Comparison of ENCODE assay signal across 19 cellular contexts in the genomic region with DNA sequence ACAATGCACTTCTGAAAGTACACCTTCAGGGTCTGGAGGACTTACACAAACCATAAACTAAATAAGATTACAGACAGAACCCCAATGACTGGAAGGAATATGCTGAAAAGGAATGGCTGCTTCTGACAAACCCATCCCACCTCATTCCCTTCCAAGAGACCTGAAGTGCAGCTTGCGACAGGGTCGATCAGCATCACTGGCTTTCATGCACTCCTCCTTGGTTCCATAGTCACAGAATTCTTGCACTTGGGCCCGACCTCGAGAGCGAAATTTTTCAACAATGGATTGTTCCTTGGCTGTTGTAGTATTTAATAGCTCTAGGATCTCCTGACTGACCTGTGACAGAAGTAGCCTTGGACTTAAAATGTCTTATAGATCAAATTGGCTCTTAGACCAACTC. TPM values are rescaled to one million over a fixed set of nuclear protein-coding genes. Genes with fewer than 3 reads are reported as not detected.
A peak's percentile ranks its signal among the peaks of the same experiment; 100 is the strongest.
DNase-seq lines count a peak whose midpoint lies in the region; ATAC-seq and TF ChIP-seq lines count a peak whose summit lies in the region.
"Had no signal": no experiment of that assay in that cellular context is flagged by ENCODE, and none has a peak within 500 bp of the region (broad histone marks: within the 10 kb centered on the region; RNA-seq: fewer than 3 reads in every experiment).

No MANE protein-coding gene starts in this region.

- peaks cover 66% of the 10 kb centered on the region for H3K36me3 Mint-ChIP-seq in activated CD8-positive, alpha-beta T cell treated with anti-CD3 and anti-CD28 coated beads, Interleukin-2, amount 10 ng/mL, durations not matched to agents 7 days and 5 days (ENCODE audit: low read depth)
- peaks cover 48% of the 10 kb centered on the region for H3K36me3 Mint-ChIP-seq in activated CD8-positive, alpha-beta T cell treated with anti-CD3 and anti-CD28 coated beads for 36 hours (ENCODE audit: low read depth)
- H3K36me3 Mint-ChIP-seq in GM23338 (ENCODE audit: low read depth) = peaks cover 86% of the 10 kb centered on the region
- H3K36me3 Mint-ChIP-seq in naive thymus-derived CD4-positive, alpha-beta T cell = peaks cover under 1 to 29% (median 16%) of the 10 kb centered on the region in 5 donors

- no peaks in the 10 kb centered on the region for H3K27me3 ChIP-seq in GM23338 (ENCODE audit: insufficient read depth)
- H3K27me3 ChIP-seq in naive thymus-derived CD4-positive, alpha-beta T cell (ENCODE audit: control insufficient read depth in 2 of 2, insufficient read depth in 2 of 2, low read length in 2 of 2) = no peaks in the 10 kb centered on the region

- no peaks in the 10 kb centered on the region for H4K20me1 ChIP-seq in GM23338 (replicated peaks; ENCODE audit: insufficient read depth)

- peaks cover 37% of the 10 kb centered on the region for H3K4me1 Mint-ChIP-seq in activated CD8-positive, alpha-beta T cell treated with anti-CD3 and anti-CD28 coated beads, Interleukin-2, amount 10 ng/mL, durations not matched to agents 7 days and 5 days (ENCODE audit: low read depth)
- peaks cover 32% of the 10 kb centered on the region for H3K4me1 Mint-ChIP-seq in activated CD8-positive, alpha-beta T cell treated with anti-CD3 and anti-CD28 coated beads for 36 hours (ENCODE audit: low read depth)
- peaks cover 35% of the 10 kb centered on the region for H3K4me1 Mint-ChIP-seq in GM23338
- H3K4me1 Mint-ChIP-seq in naive thymus-derived CD4-positive, alpha-beta T cell = peaks cover 27 to 50% (median 39%) of the 10 kb centered on the region in 7 donors

- CTCF ChIA-PET in activated CD8-positive, alpha-beta T cell treated with anti-CD3 and anti-CD28 coated beads, Interleukin-2, amount 10 ng/mL, durations not matched to agents 7 days and 5 days (lab: Charles Lee) = interaction anchor here (1.4 to 6.3 kb wide), 3 partner anchors 9 to 55 kb away, joined by 4 to 104 read pairs (median 57); partner anchors contain the start of genes METTL3, RAB2B and TOX4
- CTCF ChIA-PET in activated CD8-positive, alpha-beta T cell treated with anti-CD3 and anti-CD28 coated beads for 36 hours (lab: Charles Lee) = interaction anchor here (1.2 kb wide), 1 partner anchor 25 kb away, joined by 4 read pairs; the partner anchor contains the start of genes RAB2B and TOX4
- CTCF ChIA-PET in naive thymus-derived CD4-positive, alpha-beta T cell (lab: Charles Lee) = interaction anchor here (0.7 to 1.4 kb wide), 4 partner anchors 8 to 45 kb away, joined by 3 to 7 read pairs (median 3); partner anchors contain the start of genes CHD8 and METTL3

- H3K4me1 ChIP-seq in GM23338 (ENCODE audit: insufficient read depth) = peaks cover 19% of the 10 kb centered on the region
- H3K4me1 ChIP-seq in naive thymus-derived CD4-positive, alpha-beta T cell (ENCODE audit: control insufficient read depth in 2 of 2, insufficient read depth in 2 of 2, low read length in 2 of 2) = peaks cover 4 to 13% of the 10 kb centered on the region in 2 donors

- peaks cover 53% of the 10 kb centered on the region for H3K36me3 ChIP-seq in GM23338 (ENCODE audit: insufficient read depth)
- H3K36me3 ChIP-seq in naive thymus-derived CD4-positive, alpha-beta T cell (ENCODE audit: control insufficient read depth in 2 of 3, insufficient read depth in 3 of 3, low read length in 3 of 3) = peaks cover 8 to 63% (median 12%) of the 10 kb centered on the region in 3 experiments

- no peaks in the 10 kb centered on the region for H3K27me3 Mint-ChIP-seq in activated CD8-positive, alpha-beta T cell treated with anti-CD3 and anti-CD28 coated beads, Interleukin-2, amount 10 ng/mL, durations not matched to agents 7 days and 5 days (ENCODE audit: low read depth)
- H3K27me3 Mint-ChIP-seq in activated CD8-positive, alpha-beta T cell treated with anti-CD3 and anti-CD28 coated beads for 36 hours = no peaks in the 10 kb centered on the region
- peaks cover 5% of the 10 kb centered on the region for H3K27me3 Mint-ChIP-seq in GM23338 (ENCODE audit: insufficient read depth, low read depth, poor library complexity)
- H3K27me3 Mint-ChIP-seq in naive thymus-derived CD4-positive, alpha-beta T cell = no peaks in the 10 kb centered on the region

- no peak overlapping the region for H3K4me2 ChIP-seq in GM23338

- H3K27ac ChIP-seq in GM23338 (ENCODE audit: low read depth) = peak overlapping the region; percentile 29
- H3K27ac ChIP-seq in naive thymus-derived CD4-positive, alpha-beta T cell (ENCODE audit: low read depth, low read length) = no peak overlapping the region
- H3K27ac ChIP-seq: C4-2B had no signal

- POLR2A ChIA-PET in activated CD8-positive, alpha-beta T cell treated with anti-CD3 and anti-CD28 coated beads, Interleukin-2, amount 10 ng/mL, durations not matched to agents 7 days and 5 days (lab: Charles Lee) = interaction anchor here (0.7 to 1.4 kb wide), 4 partner anchors 8 to 1417 kb away, joined by 3 to 4 read pairs (median 3); partner anchors contain the start of genes RAB2B and TOX4
- POLR2A ChIA-PET in activated CD8-positive, alpha-beta T cell treated with anti-CD3 and anti-CD28 coated beads for 36 hours (lab: Charles Lee) = interaction anchor here (0.9 to 3.1 kb wide), 5 partner anchors 10 to 25 kb away, joined by 3 to 12 read pairs (median 3); partner anchors contain the start of genes METTL3 and SALL2
- POLR2A ChIA-PET in naive thymus-derived CD4-positive, alpha-beta T cell (lab: Charles Lee) = interaction anchor here (0.6 to 3.4 kb wide), 6 partner anchors 10 to 431 kb away, joined by 3 to 15 read pairs (median 3); partner anchors contain the start of genes CHD8, METTL3 and SALL2

- no peak for ATAC-seq in activated CD8-positive, alpha-beta T cell treated with anti-CD3 and anti-CD28 coated beads, Interleukin-2, amount 10 ng/mL, durations not matched to agents 7 days and 5 days
- no peak for ATAC-seq in activated CD8-positive, alpha-beta T cell treated with anti-CD3 and anti-CD28 coated beads for 36 hours
- ATAC-seq in GM23338 = no peak
- ATAC-seq in naive thymus-derived CD4-positive, alpha-beta T cell = no peak
- ATAC-seq in HG03378 (IDR thresholded peaks at IDR 0.05; ENCODE audit: unreplicated experiment) = no peak

- peaks cover 42% of the 10 kb centered on the region for H3K79me2 ChIP-seq in GM23338 (replicated peaks; ENCODE audit: insufficient read depth)

- H3K27ac Mint-ChIP-seq in activated CD8-positive, alpha-beta T cell treated with anti-CD3 and anti-CD28 coated beads, Interleukin-2, amount 10 ng/mL, durations not matched to agents 7 days and 5 days = peak overlapping the region; percentile 33
- no peak overlapping the region for H3K27ac Mint-ChIP-seq in activated CD8-positive, alpha-beta T cell treated with anti-CD3 and anti-CD28 coated beads for 36 hours
- no peak overlapping the region for H3K27ac Mint-ChIP-seq in GM23338
- peak overlapping the region in 6 of 9 donors; percentile 17 to 84 (median 42) for H3K27ac Mint-ChIP-seq in naive thymus-derived CD4-positive, alpha-beta T cell

- H3K4me3 ChIP-seq in GM23338 = no peak overlapping the region
- no peak overlapping the region for H3K4me3 ChIP-seq in naive thymus-derived CD4-positive, alpha-beta T cell (ENCODE audit: low read length)

- intact Hi-C loops in activated CD8-positive, alpha-beta T cell treated with anti-CD3 and anti-CD28 coated beads for 36 hours (cut with micrococcal nuclease) = no loop called here
- intact Hi-C loops in naive thymus-derived CD4-positive, alpha-beta T cell (cut with micrococcal nuclease) = no loop called here
- intact Hi-C loops in cardiac septum (cut with DNase I) = loop anchor here (5.0 kb wide), 1 partner anchor 56 kb away; no protein-coding TSS in a partner anchor

- peaks cover 24% of the 10 kb centered on the region; the same call in 1 of the 2 replicates for H3F3A ChIP-seq in GM23338 (replicated peaks; ENCODE audit: low read depth)

- H3K9me3 Mint-ChIP-seq in activated CD8-positive, alpha-beta T cell treated with anti-CD3 and anti-CD28 coated beads, Interleukin-2, amount 10 ng/mL, durations not matched to agents 7 days and 5 days (ENCODE audit: insufficient read depth) = no peaks in the 10 kb centered on the region
- no peaks in the 10 kb centered on the region for H3K9me3 Mint-ChIP-seq in activated CD8-positive, alpha-beta T cell treated with anti-CD3 and anti-CD28 coated beads for 36 hours
- H3K9me3 Mint-ChIP-seq in GM23338 = no peaks in the 10 kb centered on the region
- no peaks in the 10 kb centered on the region for H3K9me3 Mint-ChIP-seq in naive thymus-derived CD4-positive, alpha-beta T cell

- TF ChIP-seq CTCF in activated CD8-positive, alpha-beta T cell treated with anti-CD3 and anti-CD28 coated beads for 36 hours (IDR thresholded peaks at IDR 0.05) = no peak
- no peak for TF ChIP-seq CTCF in GM23338 (conservative IDR thresholded peaks at IDR 0.05; ENCODE audit: low read depth in 2 of 2)

- no peak overlapping the region for H3K4me3 Mint-ChIP-seq in activated CD8-positive, alpha-beta T cell treated with anti-CD3 and anti-CD28 coated beads, Interleukin-2, amount 10 ng/mL, durations not matched to agents 7 days and 5 days
- no peak overlapping the region for H3K4me3 Mint-ChIP-seq in activated CD8-positive, alpha-beta T cell treated with anti-CD3 and anti-CD28 coated beads for 36 hours
- H3K4me3 Mint-ChIP-seq in GM23338 = no peak overlapping the region
- H3K4me3 Mint-ChIP-seq in naive thymus-derived CD4-positive, alpha-beta T cell = no peak overlapping the region

- H3K9me2 ChIP-seq in GM23338 (ENCODE audit: insufficient read depth) = no peaks in the 10 kb centered on the region

- H2AFZ ChIP-seq in GM23338 = no peak overlapping the region

- DNase-seq in activated CD8-positive, alpha-beta T cell treated with anti-CD3 and anti-CD28 coated beads, Interleukin-2, amount 10 ng/mL, durations not matched to agents 7 days and 5 days = no peak
- no peak for DNase-seq in activated CD8-positive, alpha-beta T cell treated with anti-CD3 and anti-CD28 coated beads for 36 hours
- no peak for DNase-seq in GM23338 (ENCODE audit: low spot score)
- no peak for DNase-seq in naive thymus-derived CD4-positive, alpha-beta T cell
- DNase-seq in cardiac septum (ENCODE audit: low spot score) = no peak
- DNase-seq: DMS53, GDM1, GOT3, HCEC 1CT, KG1, NCI-H1092, NCI-H1436, NCI-H187 treated with DMSO at 0.1 percent for 48 hours, NCI-H2107, NCI-H446 treated with DMSO at 0.1 percent for 48 hours, NCI-H526 treated with DMSO at 0.1 percent for 48 hours, OCI-M1 had no signal

- H3K9me3 ChIP-seq in naive thymus-derived CD4-positive, alpha-beta T cell (ENCODE audit: control insufficient read depth in 2 of 3, low read length in 3 of 3) = no peaks in the 10 kb centered on the region

RNA-seq across cellular contexts. Expression of gene METTL3, which starts 9.6 kb away (rescaled TPM):
- 10 to 100 TPM; 68.3 to 70.8 TPM for total RNA-seq in activated CD8-positive, alpha-beta T cell treated with anti-CD3 and anti-CD28 coated beads, Interleukin-2, amount 10 ng/mL, durations not matched to agents 7 days and 5 days
- 10 to 100 TPM; 66.7 to 70.8 TPM for total RNA-seq in activated CD8-positive, alpha-beta T cell treated with anti-CD3 and anti-CD28 coated beads for 36 hours
- 125 and 140 TPM in 2 replicates for total RNA-seq in GM23338 (2014; rRNA removed; shearing (Covaris generic))
- polyA plus RNA-seq in GM23338 (2016; fragmentation: Nextera tagmentation; extraction: Ambion mirVana) = 87.0 and 100 TPM in 2 replicates
- total RNA-seq in naive thymus-derived CD4-positive, alpha-beta T cell = 100 to 1,000 TPM in 2 of 5 experiments, 10 to 100 TPM in 3; 43.6 to 108 (median 75.3) TPM
- polyA plus RNA-seq in naive thymus-derived CD4-positive, alpha-beta T cell = 10 to 100 TPM; 17.6 to 26.3 TPM
- total RNA-seq in cardiac septum = 28.1 TPM

RNA-seq across cellular contexts. Expression of gene TOX4, which starts 24.6 kb away (rescaled TPM):
- total RNA-seq in activated CD8-positive, alpha-beta T cell treated with anti-CD3 and anti-CD28 coated beads, Interleukin-2, amount 10 ng/mL, durations not matched to agents 7 days and 5 days = 10 to 100 TPM; 66.2 to 71.1 TPM
- total RNA-seq in activated CD8-positive, alpha-beta T cell treated with anti-CD3 and anti-CD28 coated beads for 36 hours = 10 to 100 TPM; 65.2 to 65.8 TPM
- total RNA-seq in GM23338 (2014; rRNA removed; shearing (Covaris generic)) = 37.2 and 45.6 TPM in 2 replicates
- polyA plus RNA-seq in GM23338 (2016; fragmentation: Nextera tagmentation; extraction: Ambion mirVana) = 67.1 and 72.8 TPM in 2 replicates
- 100 to 1,000 TPM in 1 of 5 experiments, 10 to 100 TPM in 4; 78.5 to 116 (median 86.5) TPM for total RNA-seq in naive thymus-derived CD4-positive, alpha-beta T cell
- polyA plus RNA-seq in naive thymus-derived CD4-positive, alpha-beta T cell = 10 to 100 TPM; 70.5 to 98.3 TPM
- 75.2 TPM for total RNA-seq in cardiac septum

RNA-seq across cellular contexts. Expression of gene SALL2, which starts 24.6 kb away (rescaled TPM):
- 1 to 10 TPM; 1.9 to 2.0 TPM for total RNA-seq in activated CD8-positive, alpha-beta T cell treated with anti-CD3 and anti-CD28 coated beads, Interleukin-2, amount 10 ng/mL, durations not matched to agents 7 days and 5 days
- 1 to 10 TPM; 2.9 to 3.5 TPM for total RNA-seq in activated CD8-positive, alpha-beta T cell treated with anti-CD3 and anti-CD28 coated beads for 36 hours
- total RNA-seq in GM23338 (2014; rRNA removed; shearing (Covaris generic)) = 256 and 281 TPM in 2 replicates
- polyA plus RNA-seq in GM23338 (2016; fragmentation: Nextera tagmentation; extraction: Ambion mirVana) = 121 TPM in 2 replicates
- 1 to 10 TPM; 2.3 to 8.3 (median 3.9) TPM for total RNA-seq in naive thymus-derived CD4-positive, alpha-beta T cell
- 1 to 10 TPM; 4.2 to 5.9 TPM for polyA plus RNA-seq in naive thymus-derived CD4-positive, alpha-beta T cell
- 2.6 TPM for total RNA-seq in cardiac septum

RNA-seq across cellular contexts. Expression of gene RAB2B, which starts 24.8 kb away (rescaled TPM):
- 10 to 100 TPM; 20.7 to 22.1 TPM for total RNA-seq in activated CD8-positive, alpha-beta T cell treated with anti-CD3 and anti-CD28 coated beads, Interleukin-2, amount 10 ng/mL, durations not matched to agents 7 days and 5 days
- 10 to 100 TPM; 18.2 to 19.8 TPM for total RNA-seq in activated CD8-positive, alpha-beta T cell treated with anti-CD3 and anti-CD28 coated beads for 36 hours
- 29.9 and 35.7 TPM in 2 replicates for total RNA-seq in GM23338 (2014; rRNA removed; shearing (Covaris generic))
- 11.7 and 12.9 TPM in 2 replicates for polyA plus RNA-seq in GM23338 (2016; fragmentation: Nextera tagmentation; extraction: Ambion mirVana)
- 10 to 100 TPM; 26.6 to 32.8 (median 30.5) TPM for total RNA-seq in naive thymus-derived CD4-positive, alpha-beta T cell
- polyA plus RNA-seq in naive thymus-derived CD4-positive, alpha-beta T cell = 1 to 10 TPM; 5.6 to 9.9 TPM
- 22.6 TPM for total RNA-seq in cardiac septum

RNA-seq across cellular contexts. Expression of gene CHD8, which starts 45.6 kb away (rescaled TPM):
- 100 to 1,000 TPM; 116 to 119 TPM for total RNA-seq in activated CD8-positive, alpha-beta T cell treated with anti-CD3 and anti-CD28 coated beads, Interleukin-2, amount 10 ng/mL, durations not matched to agents 7 days and 5 days
- 10 to 100 TPM; 82.3 to 85.3 TPM for total RNA-seq in activated CD8-positive, alpha-beta T cell treated with anti-CD3 and anti-CD28 coated beads for 36 hours
- total RNA-seq in GM23338 (2014; rRNA removed; shearing (Covaris generic)) = 97.2 and 129 TPM in 2 replicates
- 95.5 and 96.2 TPM in 2 replicates for polyA plus RNA-seq in GM23338 (2016; fragmentation: Nextera tagmentation; extraction: Ambion mirVana)
- 100 to 1,000 TPM; 125 to 143 (median 133) TPM for total RNA-seq in naive thymus-derived CD4-positive, alpha-beta T cell
- polyA plus RNA-seq in naive thymus-derived CD4-positive, alpha-beta T cell = 10 to 100 TPM; 39.3 to 50.4 TPM
- total RNA-seq in cardiac septum = 38.3 TPM

Comparison
In these comparisons a context has a peak if more than half of its experiments do, and no peak if none do; other contexts are left out.
1. H3K27ac Mint-ChIP-seq: peak in activated CD8-positive, alpha-beta T cell treated with anti-CD3 and anti-CD28 coated beads, Interleukin-2, amount 10 ng/mL, durations not matched to agents 7 days and 5 days (single experiment) and naive thymus-derived CD4-positive, alpha-beta T cell (6 of 9); none in activated CD8-positive, alpha-beta T cell treated with anti-CD3 and anti-CD28 coated beads for 36 hours (single experiment) and GM23338 (single experiment).
2. RNA of gene SALL2, which starts 24.6 kb away (total RNA-seq): 256 to 281 TPM in GM23338; 2.3 to 8.3 TPM in naive thymus-derived CD4-positive, alpha-beta T cell, 2.9 to 3.5 TPM in activated CD8-positive, alpha-beta T cell treated with anti-CD3 and anti-CD28 coated beads for 36 hours, 2.6 TPM in cardiac septum (single experiment) and 1.9 to 2.0 TPM in activated CD8-positive, alpha-beta T cell treated with anti-CD3 and anti-CD28 coated beads, Interleukin-2, amount 10 ng/mL, durations not matched to agents 7 days and 5 days; every median in the first group is over 10 times any median in the second.